5 cellular contexts compared by ENCODE assay signal in the genomic region with DNA sequence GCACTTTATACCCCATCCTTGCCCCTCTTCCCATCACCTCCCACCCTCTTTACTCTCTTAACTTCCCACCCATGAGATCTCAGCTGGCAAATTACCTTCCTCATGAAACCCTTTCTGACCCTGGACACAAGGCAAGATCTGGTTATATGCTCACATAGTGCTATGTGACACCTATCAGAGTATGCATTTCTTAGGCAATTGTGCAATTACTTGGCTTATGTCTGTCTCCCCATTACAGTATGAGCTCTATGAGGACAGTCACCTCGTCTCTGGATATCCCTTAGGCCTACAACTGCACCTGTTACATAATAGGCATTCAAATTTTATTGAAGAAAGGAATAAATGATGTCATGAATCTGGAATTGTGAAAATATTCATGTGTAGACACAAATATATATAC.
"Had no signal": no experiment of that assay in that cellular context is flagged by ENCODE, and none has a peak within 500 bp of the region (broad histone marks: within the 10 kb centered on the region; RNA-seq: fewer than 3 reads in every experiment).

No MANE protein-coding gene starts in this region.

- H3K4me3 Mint-ChIP-seq: GM23338, H9, IgD-negative memory B cell had no signal

- H3K27ac Mint-ChIP-seq: GM23338, H9, IgD-negative memory B cell had no signal

- ATAC-seq: GM23338 had no signal

- H3K4me1 Mint-ChIP-seq: IgD-negative memory B cell had no signal

- H3K9me3 Mint-ChIP-seq: GM23338, H9 had no signal

- DNase-seq: H9, HCEC 1CT, KBM-7 had no signal

- H3K36me3 Mint-ChIP-seq: IgD-negative memory B cell had no signal

- H3K4me3 ChIP-seq: GM23338 had no signal
